Comparison of ENCODE assay signal across 9 cellular contexts in genomic region chr12:15978431-15978950, GRCh38.
DNase-seq lines count a peak whose midpoint lies in the region; ATAC-seq and TF ChIP-seq lines count a peak whose summit lies in the region.
"Had no signal": no experiment of that assay in that cellular context is flagged by ENCODE, and none has a peak within 500 bp of the region (broad histone marks: within the 10 kb centered on the region; RNA-seq: fewer than 3 reads in every experiment).

No MANE protein-coding gene starts in this region.

- H3K4me1 ChIP-seq in HCT116 (ENCODE audit: control insufficient read depth in 1 of 2, insufficient read depth in 2 of 2, low read length in 2 of 2) (peaks cover 0 to 7% of the 10 kb centered on the region in 2 experiments; a peak in 1 of 4 replicates), right atrium auricular region (peaks cover 0 to 19% of the 10 kb centered on the region in 2 donors), ovary (ENCODE audit: insufficient read depth) (peaks cover 6% of the 10 kb centered on the region)

- no peak overlapping the region for H2AFZ ChIP-seq in HCT116 (ENCODE audit: low read depth, low read length, poor library complexity, severe bottlenecking)

- H4K20me1 ChIP-seq in HCT116 (ENCODE audit: insufficient read depth) = no peaks in the 10 kb centered on the region

- no peak overlapping the region for H3K4me2 ChIP-seq in HCT116 (ENCODE audit: low read length)

- RAD21 ChIA-PET in HCT116 (lab: Charles Lee; ENCODE audit: low non-redundant PET in 1 of 2, low total read pairs in 2 of 2, uncharacterized antibody in 2 of 2, unreplicated experiment in 2 of 2) = no interaction called here

- ATAC-seq in HCT116 (peak; percentile 44), HG03175 (IDR thresholded peaks at IDR 0.05; ENCODE audit: unreplicated experiment) (no peak), GM18502 (IDR thresholded peaks at IDR 0.05; ENCODE audit: poor library complexity, unreplicated experiment) (no peak)

- intact Hi-C loops in HCT116 (cut with micrococcal nuclease) = no loop called here
- intact Hi-C loops in ovary (cut with DNase I) = no loop called here

- no peaks in the 10 kb centered on the region for H3K9me2 ChIP-seq in HCT116 (ENCODE audit: insufficient read depth)

- H3K9ac ChIP-seq in HCT116 (ENCODE audit: low read length) = no peak overlapping the region

- CTCF ChIA-PET in HCT116 (lab: Charles Lee) = interaction anchor here (0.6 to 1.4 kb wide), 3 partner anchors 8 to 198 kb away, joined by 3 read pairs; no protein-coding TSS in a partner anchor

- no peaks in the 10 kb centered on the region for H3K27me3 ChIP-seq in HCT116 (ENCODE audit: insufficient read depth, low read length)
- no peaks in the 10 kb centered on the region for H3K27me3 ChIP-seq in right atrium auricular region
- H3K27me3 ChIP-seq in ovary = no peaks in the 10 kb centered on the region

- H3K79me2 ChIP-seq in HCT116 (ENCODE audit: insufficient read depth, low read length) = no peaks in the 10 kb centered on the region

- H3K9me3 ChIP-seq in HCT116 (ENCODE audit: control insufficient read depth in 1 of 2, insufficient read depth in 1 of 2, low read depth in 1 of 2, low read length in 2 of 2) = no peaks in the 10 kb centered on the region
- H3K9me3 ChIP-seq in right atrium auricular region = no peaks in the 10 kb centered on the region
- no peaks in the 10 kb centered on the region for H3K9me3 ChIP-seq in ovary

- POLR2A ChIA-PET in HCT116 (lab: Charles Lee) = no interaction called here

- BruUV-seq in HCT116 (replicated peaks; lab: Mats Ljungman, UMichigan) = no TSS peak

- TF ChIP-seq RAD21 in HCT116 (IDR thresholded peaks at IDR 0.05; ENCODE audit: low read depth) = no peak

- TF ChIP-seq EP300 in ovary (IDR thresholded peaks at IDR 0.05) = no peak

- TF ChIP-seq CTCF in HCT116 (IDR thresholded peaks at IDR 0.05 in 2 of 3, conservative IDR thresholded peaks at IDR 0.05 in 1 of 3; ENCODE audit: borderline replicate concordance in 1 of 3, insufficient read depth in 1 of 3, low read depth in 2 of 3, low read length in 2 of 3) = no peak
- no peak for TF ChIP-seq CTCF in right atrium auricular region (IDR thresholded peaks at IDR 0.05)
- TF ChIP-seq CTCF in ovary (IDR thresholded peaks at IDR 0.05) = no peak

- 14 to 17% (median 15%) methylated on average over 4 of the region's 4 CpGs for WGBS in ovary, 3 donors

- H3K4me3 ChIP-seq in HCT116 (replicated peaks in 1 of 2; ENCODE audit: low read depth in 1 of 2, low read length in 2 of 2) (no peak overlapping the region), right atrium auricular region (no peak overlapping the region), skeletal muscle cell (ENCODE audit: low read depth, low read length) (no peak overlapping the region), ovary (no peak overlapping the region)

- H3K27ac ChIP-seq in HCT116 (ENCODE audit: low read depth, low read length) (no peak overlapping the region), right atrium auricular region (peak overlapping the region; percentile 58 to 73), ovary (no peak overlapping the region)

- TF ChIP-seq POLR2A in HCT116 (IDR thresholded peaks at IDR 0.05; ENCODE audit: borderline replicate concordance, extremely low read depth, insufficient read depth, insufficient read length) = no peak
- TF ChIP-seq POLR2A in ovary (IDR thresholded peaks at IDR 0.05) = no peak

- no peak for DNase-seq in HCT116 (ENCODE audit: low read depth, low spot score)
- DNase-seq in astrocyte of the hippocampus (ENCODE audit: low read depth, low spot score) = peak; percentile 79
- no peak for DNase-seq in right atrium auricular region (ENCODE audit: low spot score)
- DNase-seq in skeletal muscle cell (ENCODE audit: low read depth) = peak; percentile 69
- no peak for DNase-seq in NCI-H2196 (lab: John Stamatoyannopoulos, UW; ENCODE audit: unreplicated experiment)
- no peak for DNase-seq in ovary
- DNase-seq: activated CD4-positive, alpha-beta T cell treated with anti-CD3 and anti-CD28 coated beads, Interleukin-2, amount 50 U/mL, for 1 hour had no signal

- no peaks in the 10 kb centered on the region for H3K36me3 ChIP-seq in HCT116 (ENCODE audit: control insufficient read depth in 1 of 2, insufficient read depth in 2 of 2, low read length in 2 of 2)
- H3K36me3 ChIP-seq in right atrium auricular region = no peaks in the 10 kb centered on the region
- no peaks in the 10 kb centered on the region for H3K36me3 ChIP-seq in ovary

TF ChIP-seq in HCT116, 20 proteins besides CTCF, POLR2A, EP300 and RAD21:
- TF ChIP-seq ZNF274 (IDR thresholded peaks at IDR 0.05; ENCODE audit: low read depth, low read length) (no peak), JUND (IDR thresholded peaks at IDR 0.05) (no peak), EGR1 (IDR thresholded peaks at IDR 0.05; ENCODE audit: low read depth) (no peak), EZH2phosphoT487 (IDR thresholded peaks at IDR 0.05; ENCODE audit: borderline replicate concordance) (no peak), CEBPB (IDR thresholded peaks at IDR 0.05; ENCODE audit: low read depth) (no peak), SRF (IDR thresholded peaks at IDR 0.05; ENCODE audit: low read depth) (no peak), ATF3 (IDR thresholded peaks at IDR 0.05) (no peak), ZBTB33 (IDR thresholded peaks at IDR 0.05; ENCODE audit: extremely low read depth, insufficient replicate concordance, low read length) (no peak), TCF7L2 (IDR thresholded peaks at IDR 0.05; ENCODE audit: borderline replicate concordance, extremely low read depth, insufficient read depth, insufficient read length) (no peak), SP1 (IDR thresholded peaks at IDR 0.05; ENCODE audit: low read depth) (no peak), MAX (IDR thresholded peaks at IDR 0.05) (no peak), YY1 (IDR thresholded peaks at IDR 0.05; ENCODE audit: extremely low read depth, insufficient replicate concordance, low read depth, low read length) (no peak), ELF1 (IDR thresholded peaks at IDR 0.05; ENCODE audit: borderline replicate concordance, low read depth) (no peak), POLR2AphosphoS5 (IDR thresholded peaks at IDR 0.05; ENCODE audit: low read depth, low read length) (no peak), EZH2 (IDR thresholded peaks at IDR 0.05) (no peak), SIN3A (IDR thresholded peaks at IDR 0.05; ENCODE audit: low read depth) (no peak), CBX3 (IDR thresholded peaks at IDR 0.05; ENCODE audit: low read depth) (no peak)

Comparison
In these comparisons a context has a peak if more than half of its experiments do, and no peak if none do; other contexts are left out.
1. DNase-seq: peak in astrocyte of the hippocampus (single experiment) and skeletal muscle cell (single experiment); none in HCT116 (single experiment), right atrium auricular region (single experiment), NCI-H2196 (single experiment) and ovary (0 of 5).
2. H3K27ac ChIP-seq: peak in right atrium auricular region (2 of 2); none in HCT116 (single experiment) and ovary (0 of 2).